Comparison of ENCODE assay signal across 12 cellular contexts in genomic region chr20:51021067-51022025, GRCh38. TPM values are rescaled to one million over a fixed set of nuclear protein-coding genes. Genes with fewer than 3 reads are reported as not detected.
A peak's percentile ranks its signal among the peaks of the same experiment; 100 is the strongest.
DNase-seq lines count a peak whose midpoint lies in the region; ATAC-seq, FAIRE-seq and TF ChIP-seq lines count a peak whose summit lies in the region.
"Had no signal": no experiment of that assay in that cellular context is flagged by ENCODE, and none has a peak within 500 bp of the region (broad histone marks: within the 10 kb centered on the region; RNA-seq: fewer than 3 reads in every experiment).

No MANE protein-coding gene starts in this region.

- no peak for ATAC-seq in natural killer cell
- ATAC-seq in natural killer cell treated with Interleukin-12 subunit alpha and Interleukin-12 subunit beta and Interleukin-15 and Interleukin-18, amount 100 ng/mL, for 72 hours: no peak
- no peak for ATAC-seq in HG03457 (IDR thresholded peaks at IDR 0.05; ENCODE audit: unreplicated experiment)
- no peak for ATAC-seq in GM18511 (IDR thresholded peaks at IDR 0.05; ENCODE audit: unreplicated experiment)
- ATAC-seq: gastroesophageal sphincter had no signal

- no peaks in the 10 kb centered on the region for H3K9me3 Mint-ChIP-seq in natural killer cell
- no peaks in the 10 kb centered on the region for H3K9me3 Mint-ChIP-seq in natural killer cell treated with Interleukin-12 subunit alpha and Interleukin-12 subunit beta and Interleukin-15 and Interleukin-18, amount 100 ng/mL, for 72 hours
- no peaks in the 10 kb centered on the region for H3K9me3 Mint-ChIP-seq in activated T-helper 2 cell treated with anti-CD3 and anti-CD28 coated beads, Interferon-gamma antibody, Interleukin-2, Interleukin-4, amounts not matched to agents 10 μg/mL and 5 μg/mL and 100 μg/mL, durations not matched to agents 14 hours and 24 hours and 36 hours

- H3K4me3 ChIP-seq in iPS-18c (ENCODE audit: insufficient read depth, low read depth, low read length): peak overlapping the region; percentile 74; the same call in 1 of the 2 replicates

- DNase-seq in natural killer cell (no peak), urothelium cell line (ENCODE audit: low spot score) (peak; percentile 46), NCI-H128 (lab: John Stamatoyannopoulos, UW; ENCODE audit: unreplicated experiment) (no peak)
- DNase-seq in natural killer cell treated with Interleukin-12 subunit alpha and Interleukin-12 subunit beta and Interleukin-15 and Interleukin-18, amount 100 ng/mL, for 72 hours (ENCODE audit: low spot score): no peak
- no peak for DNase-seq in activated T-helper 2 cell treated with anti-CD3 and anti-CD28 coated beads, Interferon-gamma antibody, Interleukin-2, Interleukin-4, amounts not matched to agents 10 μg/mL and 5 μg/mL and 100 μg/mL, durations not matched to agents 14 hours and 24 hours and 36 hours (ENCODE audit: low spot score)
- DNase-seq: activated CD4-positive, alpha-beta T cell treated with anti-CD3 and anti-CD28 coated beads for 1 hour; CD4-positive, CD25-positive, alpha-beta regulatory T cell; NCI-H2029 treated with DMSO at 0.1 percent for 48 hours had no signal

- TF ChIP-seq CTCF in natural killer cell (IDR thresholded peaks at IDR 0.05): no peak

- H3K27ac Mint-ChIP-seq in natural killer cell: no peak overlapping the region
- H3K27ac Mint-ChIP-seq in natural killer cell treated with Interleukin-12 subunit alpha and Interleukin-12 subunit beta and Interleukin-15 and Interleukin-18, amount 100 ng/mL, for 72 hours: no peak overlapping the region
- no peak overlapping the region for H3K27ac Mint-ChIP-seq in activated T-helper 2 cell treated with anti-CD3 and anti-CD28 coated beads, Interferon-gamma antibody, Interleukin-2, Interleukin-4, amounts not matched to agents 10 μg/mL and 5 μg/mL and 100 μg/mL, durations not matched to agents 14 hours and 24 hours and 36 hours
- H3K27ac Mint-ChIP-seq: CD4-positive, CD25-positive, alpha-beta regulatory T cell had no signal

- H3K27me3 Mint-ChIP-seq in natural killer cell (ENCODE audit: low read depth in 2 of 2): peaks cover 46 to 52% of the 10 kb centered on the region in 2 donors
- H3K27me3 Mint-ChIP-seq in natural killer cell treated with Interleukin-12 subunit alpha and Interleukin-12 subunit beta and Interleukin-15 and Interleukin-18, amount 100 ng/mL, for 72 hours: peaks cover 43 to 53% of the 10 kb centered on the region in 2 donors
- peaks cover 63% of the 10 kb centered on the region for H3K27me3 Mint-ChIP-seq in activated T-helper 2 cell treated with anti-CD3 and anti-CD28 coated beads, Interferon-gamma antibody, Interleukin-2, Interleukin-4, amounts not matched to agents 10 μg/mL and 5 μg/mL and 100 μg/mL, durations not matched to agents 14 hours and 24 hours and 36 hours (ENCODE audit: low read depth)

- peaks cover 10 to 14% of the 10 kb centered on the region in 2 donors for H3K4me1 Mint-ChIP-seq in natural killer cell
- H3K4me1 Mint-ChIP-seq in natural killer cell treated with Interleukin-12 subunit alpha and Interleukin-12 subunit beta and Interleukin-15 and Interleukin-18, amount 100 ng/mL, for 72 hours (ENCODE audit: low read depth in 2 of 2): peaks cover 7 to 15% of the 10 kb centered on the region in 2 donors
- H3K4me1 Mint-ChIP-seq in activated T-helper 2 cell treated with anti-CD3 and anti-CD28 coated beads, Interferon-gamma antibody, Interleukin-2, Interleukin-4, amounts not matched to agents 10 μg/mL and 5 μg/mL and 100 μg/mL, durations not matched to agents 14 hours and 24 hours and 36 hours (ENCODE audit: low read depth): peaks cover 13% of the 10 kb centered on the region

- FAIRE-seq in urothelium cell line (lab: Jason Lieb, UNC): no peak

- H3K9me3 ChIP-seq in iPS-18c (ENCODE audit: control insufficient read depth, insufficient read depth, low read length): peaks cover 4% of the 10 kb centered on the region
- H3K9me3 ChIP-seq: gastroesophageal sphincter had no signal

- H3K4me3 Mint-ChIP-seq in natural killer cell: peak overlapping the region; percentile 38
- no peak overlapping the region for H3K4me3 Mint-ChIP-seq in natural killer cell treated with Interleukin-12 subunit alpha and Interleukin-12 subunit beta and Interleukin-15 and Interleukin-18, amount 100 ng/mL, for 72 hours
- H3K4me3 Mint-ChIP-seq in activated T-helper 2 cell treated with anti-CD3 and anti-CD28 coated beads, Interferon-gamma antibody, Interleukin-2, Interleukin-4, amounts not matched to agents 10 μg/mL and 5 μg/mL and 100 μg/mL, durations not matched to agents 14 hours and 24 hours and 36 hours (ENCODE audit: low read depth): peak overlapping the region; percentile 18

- intact Hi-C loops in natural killer cell (cut with micrococcal nuclease): no loop called here
- intact Hi-C loops in activated T-helper 2 cell treated with anti-CD3 and anti-CD28 coated beads, Interferon-gamma antibody, Interleukin-2, Interleukin-4, amounts not matched to agents 10 μg/mL and 5 μg/mL and 100 μg/mL, durations not matched to agents 14 hours and 24 hours and 36 hours (cut with micrococcal nuclease): loop anchor here (5.0 kb wide), 1 partner anchor 41 kb away; no protein-coding TSS in a partner anchor

- no peaks in the 10 kb centered on the region for H3K36me3 Mint-ChIP-seq in natural killer cell
- H3K36me3 Mint-ChIP-seq in natural killer cell treated with Interleukin-12 subunit alpha and Interleukin-12 subunit beta and Interleukin-15 and Interleukin-18, amount 100 ng/mL, for 72 hours: no peaks in the 10 kb centered on the region
- no peaks in the 10 kb centered on the region for H3K36me3 Mint-ChIP-seq in activated T-helper 2 cell treated with anti-CD3 and anti-CD28 coated beads, Interferon-gamma antibody, Interleukin-2, Interleukin-4, amounts not matched to agents 10 μg/mL and 5 μg/mL and 100 μg/mL, durations not matched to agents 14 hours and 24 hours and 36 hours (ENCODE audit: low read depth)
- H3K36me3 Mint-ChIP-seq: CD4-positive, CD25-positive, alpha-beta regulatory T cell had no signal

RNA-seq across cellular contexts. Expression of gene KCNG1, which starts 1.6 kb away (rescaled TPM):
- total RNA-seq in natural killer cell: not detected
- total RNA-seq in natural killer cell treated with Interleukin-12 subunit alpha and Interleukin-12 subunit beta and Interleukin-15 and Interleukin-18, amount 100 ng/mL, for 72 hours: not detected
- 2.2 and 2.3 TPM in 2 replicates for total RNA-seq in activated T-helper 2 cell treated with anti-CD3 and anti-CD28 coated beads, Interferon-gamma antibody, Interleukin-2, Interleukin-4, amounts not matched to agents 10 μg/mL and 5 μg/mL and 100 μg/mL, durations not matched to agents 14 hours and 24 hours and 36 hours
- total RNA-seq: CD4-positive, CD25-positive, alpha-beta regulatory T cell had no signal
